In genomic region chr17:10447035-10447931, GRCh38 we compare ENCODE assay signal across 1 cellular context.
TF ChIP-seq lines count a peak whose summit lies in the region.

No MANE protein-coding gene starts in this region.

TF ChIP-seq in HepG2, 621 proteins besides CTCF, POLR2A, EP300 and RAD21 (continued from another document and continues in another):
- TF ChIP-seq ARNT (IDR thresholded peaks at IDR 0.05) (no peak), PTBP1 (IDR thresholded peaks at IDR 0.05; ENCODE audit: low read depth, low read length, poor library complexity, severe bottlenecking) (no peak), ZNF33B (CRISPR knock-in tag; IDR thresholded peaks at IDR 0.05) (no peak), ZNF205 (CRISPR knock-in tag; IDR thresholded peaks at IDR 0.05) (peak; percentile 77), ZNF274 (CRISPR knock-in tag; IDR thresholded peaks at IDR 0.05) (no peak), ZBTB14 (CRISPR knock-in tag; IDR thresholded peaks at IDR 0.05) (no peak), THAP7 (CRISPR knock-in tag; IDR thresholded peaks at IDR 0.05) (no peak), ZSCAN25 (CRISPR knock-in tag; IDR thresholded peaks at IDR 0.05) (no peak), KDM4B (CRISPR knock-in tag; IDR thresholded peaks at IDR 0.05) (no peak), JUND (CRISPR knock-in tag; IDR thresholded peaks at IDR 0.05) (0 out of 2 replicates have a peak, but pooled peaks have one; percentile 40), JUNB (CRISPR knock-in tag; IDR thresholded peaks at IDR 0.05; ENCODE audit: borderline replicate concordance) (no peak), SKIL (CRISPR knock-in tag; IDR thresholded peaks at IDR 0.05; ENCODE audit: borderline replicate concordance) (no peak), FLYWCH1 (CRISPR knock-in tag; IDR thresholded peaks at IDR 0.05) (no peak), HIC2 (CRISPR knock-in tag; IDR thresholded peaks at IDR 0.05; ENCODE audit: low read depth) (no peak), NCOA2 (CRISPR knock-in tag; IDR thresholded peaks at IDR 0.05) (peak; percentile 68; the same call in 1 of the 2 replicates), EZH2 (conservative IDR thresholded peaks at IDR 0.05; ENCODE audit: low read depth, low read length) (no peak), IKZF4 (CRISPR knock-in tag; IDR thresholded peaks at IDR 0.05; ENCODE audit: borderline replicate concordance, low read depth, not compliant biosample characterization) (no peak), ZBTB7A (CRISPR knock-in tag; IDR thresholded peaks at IDR 0.05) (no peak), SIX1 (CRISPR knock-in tag; IDR thresholded peaks at IDR 0.05; ENCODE audit: borderline replicate concordance) (no peak), ZNF629 (CRISPR knock-in tag; conservative IDR thresholded peaks at IDR 0.05) (no peak), ZMYM3 (CRISPR knock-in tag; IDR thresholded peaks at IDR 0.05) (no peak), PHB2 (IDR thresholded peaks at IDR 0.05; ENCODE audit: partially characterized antibody) (no peak), KDM5B (CRISPR knock-in tag; IDR thresholded peaks at IDR 0.05; ENCODE audit: borderline replicate concordance) (no peak), ZNF530 (CRISPR knock-in tag; IDR thresholded peaks at IDR 0.05; ENCODE audit: low read depth) (no peak)
- TF ChIP-seq, protein P1, sequence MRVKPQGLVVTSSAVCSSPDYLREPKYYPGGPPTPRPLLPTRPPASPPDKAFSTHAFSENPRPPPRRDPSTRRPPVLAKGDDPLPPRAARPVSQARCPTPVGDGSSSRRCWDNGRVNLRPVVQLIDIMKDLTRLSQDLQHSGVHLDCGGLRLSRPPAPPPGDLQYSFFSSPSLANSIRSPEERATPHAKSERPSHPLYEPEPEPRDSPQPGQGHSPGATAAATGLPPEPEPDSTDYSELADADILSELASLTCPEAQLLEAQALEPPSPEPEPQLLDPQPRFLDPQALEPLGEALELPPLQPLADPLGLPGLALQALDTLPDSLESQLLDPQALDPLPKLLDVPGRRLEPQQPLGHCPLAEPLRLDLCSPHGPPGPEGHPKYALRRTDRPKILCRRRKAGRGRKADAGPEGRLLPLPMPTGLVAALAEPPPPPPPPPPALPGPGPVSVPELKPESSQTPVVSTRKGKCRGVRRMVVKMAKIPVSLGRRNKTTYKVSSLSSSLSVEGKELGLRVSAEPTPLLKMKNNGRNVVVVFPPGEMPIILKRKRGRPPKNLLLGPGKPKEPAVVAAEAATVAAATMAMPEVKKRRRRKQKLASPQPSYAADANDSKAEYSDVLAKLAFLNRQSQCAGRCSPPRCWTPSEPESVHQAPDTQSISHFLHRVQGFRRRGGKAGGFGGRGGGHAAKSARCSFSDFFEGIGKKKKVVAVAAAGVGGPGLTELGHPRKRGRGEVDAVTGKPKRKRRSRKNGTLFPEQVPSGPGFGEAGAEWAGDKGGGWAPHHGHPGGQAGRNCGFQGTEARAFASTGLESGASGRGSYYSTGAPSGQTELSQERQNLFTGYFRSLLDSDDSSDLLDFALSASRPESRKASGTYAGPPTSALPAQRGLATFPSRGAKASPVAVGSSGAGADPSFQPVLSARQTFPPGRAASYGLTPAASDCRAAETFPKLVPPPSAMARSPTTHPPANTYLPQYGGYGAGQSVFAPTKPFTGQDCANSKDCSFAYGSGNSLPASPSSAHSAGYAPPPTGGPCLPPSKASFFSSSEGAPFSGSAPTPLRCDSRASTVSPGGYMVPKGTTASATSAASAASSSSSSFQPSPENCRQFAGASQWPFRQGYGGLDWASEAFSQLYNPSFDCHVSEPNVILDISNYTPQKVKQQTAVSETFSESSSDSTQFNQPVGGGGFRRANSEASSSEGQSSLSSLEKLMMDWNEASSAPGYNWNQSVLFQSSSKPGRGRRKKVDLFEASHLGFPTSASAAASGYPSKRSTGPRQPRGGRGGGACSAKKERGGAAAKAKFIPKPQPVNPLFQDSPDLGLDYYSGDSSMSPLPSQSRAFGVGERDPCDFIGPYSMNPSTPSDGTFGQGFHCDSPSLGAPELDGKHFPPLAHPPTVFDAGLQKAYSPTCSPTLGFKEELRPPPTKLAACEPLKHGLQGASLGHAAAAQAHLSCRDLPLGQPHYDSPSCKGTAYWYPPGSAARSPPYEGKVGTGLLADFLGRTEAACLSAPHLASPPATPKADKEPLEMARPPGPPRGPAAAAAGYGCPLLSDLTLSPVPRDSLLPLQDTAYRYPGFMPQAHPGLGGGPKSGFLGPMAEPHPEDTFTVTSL (CRISPR knock-in tag; IDR thresholded peaks at IDR 0.05; ENCODE audit: borderline replicate concordance), result peak; percentile 80; the same call in 1 of the 2 replicates
- TF ChIP-seq, protein P2, sequence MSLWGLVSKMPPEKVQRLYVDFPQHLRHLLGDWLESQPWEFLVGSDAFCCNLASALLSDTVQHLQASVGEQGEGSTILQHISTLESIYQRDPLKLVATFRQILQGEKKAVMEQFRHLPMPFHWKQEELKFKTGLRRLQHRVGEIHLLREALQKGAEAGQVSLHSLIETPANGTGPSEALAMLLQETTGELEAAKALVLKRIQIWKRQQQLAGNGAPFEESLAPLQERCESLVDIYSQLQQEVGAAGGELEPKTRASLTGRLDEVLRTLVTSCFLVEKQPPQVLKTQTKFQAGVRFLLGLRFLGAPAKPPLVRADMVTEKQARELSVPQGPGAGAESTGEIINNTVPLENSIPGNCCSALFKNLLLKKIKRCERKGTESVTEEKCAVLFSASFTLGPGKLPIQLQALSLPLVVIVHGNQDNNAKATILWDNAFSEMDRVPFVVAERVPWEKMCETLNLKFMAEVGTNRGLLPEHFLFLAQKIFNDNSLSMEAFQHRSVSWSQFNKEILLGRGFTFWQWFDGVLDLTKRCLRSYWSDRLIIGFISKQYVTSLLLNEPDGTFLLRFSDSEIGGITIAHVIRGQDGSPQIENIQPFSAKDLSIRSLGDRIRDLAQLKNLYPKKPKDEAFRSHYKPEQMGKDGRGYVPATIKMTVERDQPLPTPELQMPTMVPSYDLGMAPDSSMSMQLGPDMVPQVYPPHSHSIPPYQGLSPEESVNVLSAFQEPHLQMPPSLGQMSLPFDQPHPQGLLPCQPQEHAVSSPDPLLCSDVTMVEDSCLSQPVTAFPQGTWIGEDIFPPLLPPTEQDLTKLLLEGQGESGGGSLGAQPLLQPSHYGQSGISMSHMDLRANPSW (CRISPR knock-in tag; IDR thresholded peaks at IDR 0.05; ENCODE audit: borderline replicate concordance), result no peak
- TF ChIP-seq, protein P3, sequence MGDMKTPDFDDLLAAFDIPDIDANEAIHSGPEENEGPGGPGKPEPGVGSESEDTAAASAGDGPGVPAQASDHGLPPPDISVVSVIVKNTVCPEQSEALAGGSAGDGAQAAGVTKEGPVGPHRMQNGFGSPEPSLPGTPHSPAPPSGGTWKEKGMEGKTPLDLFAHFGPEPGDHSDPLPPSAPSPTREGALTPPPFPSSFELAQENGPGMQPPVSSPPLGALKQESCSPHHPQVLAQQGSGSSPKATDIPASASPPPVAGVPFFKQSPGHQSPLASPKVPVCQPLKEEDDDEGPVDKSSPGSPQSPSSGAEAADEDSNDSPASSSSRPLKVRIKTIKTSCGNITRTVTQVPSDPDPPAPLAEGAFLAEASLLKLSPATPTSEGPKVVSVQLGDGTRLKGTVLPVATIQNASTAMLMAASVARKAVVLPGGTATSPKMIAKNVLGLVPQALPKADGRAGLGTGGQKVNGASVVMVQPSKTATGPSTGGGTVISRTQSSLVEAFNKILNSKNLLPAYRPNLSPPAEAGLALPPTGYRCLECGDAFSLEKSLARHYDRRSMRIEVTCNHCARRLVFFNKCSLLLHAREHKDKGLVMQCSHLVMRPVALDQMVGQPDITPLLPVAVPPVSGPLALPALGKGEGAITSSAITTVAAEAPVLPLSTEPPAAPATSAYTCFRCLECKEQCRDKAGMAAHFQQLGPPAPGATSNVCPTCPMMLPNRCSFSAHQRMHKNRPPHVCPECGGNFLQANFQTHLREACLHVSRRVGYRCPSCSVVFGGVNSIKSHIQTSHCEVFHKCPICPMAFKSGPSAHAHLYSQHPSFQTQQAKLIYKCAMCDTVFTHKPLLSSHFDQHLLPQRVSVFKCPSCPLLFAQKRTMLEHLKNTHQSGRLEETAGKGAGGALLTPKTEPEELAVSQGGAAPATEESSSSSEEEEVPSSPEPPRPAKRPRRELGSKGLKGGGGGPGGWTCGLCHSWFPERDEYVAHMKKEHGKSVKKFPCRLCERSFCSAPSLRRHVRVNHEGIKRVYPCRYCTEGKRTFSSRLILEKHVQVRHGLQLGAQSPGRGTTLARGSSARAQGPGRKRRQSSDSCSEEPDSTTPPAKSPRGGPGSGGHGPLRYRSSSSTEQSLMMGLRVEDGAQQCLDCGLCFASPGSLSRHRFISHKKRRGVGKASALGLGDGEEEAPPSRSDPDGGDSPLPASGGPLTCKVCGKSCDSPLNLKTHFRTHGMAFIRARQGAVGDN (CRISPR knock-in tag; IDR thresholded peaks at IDR 0.05), result no peak
- TF ChIP-seq, protein P4, sequence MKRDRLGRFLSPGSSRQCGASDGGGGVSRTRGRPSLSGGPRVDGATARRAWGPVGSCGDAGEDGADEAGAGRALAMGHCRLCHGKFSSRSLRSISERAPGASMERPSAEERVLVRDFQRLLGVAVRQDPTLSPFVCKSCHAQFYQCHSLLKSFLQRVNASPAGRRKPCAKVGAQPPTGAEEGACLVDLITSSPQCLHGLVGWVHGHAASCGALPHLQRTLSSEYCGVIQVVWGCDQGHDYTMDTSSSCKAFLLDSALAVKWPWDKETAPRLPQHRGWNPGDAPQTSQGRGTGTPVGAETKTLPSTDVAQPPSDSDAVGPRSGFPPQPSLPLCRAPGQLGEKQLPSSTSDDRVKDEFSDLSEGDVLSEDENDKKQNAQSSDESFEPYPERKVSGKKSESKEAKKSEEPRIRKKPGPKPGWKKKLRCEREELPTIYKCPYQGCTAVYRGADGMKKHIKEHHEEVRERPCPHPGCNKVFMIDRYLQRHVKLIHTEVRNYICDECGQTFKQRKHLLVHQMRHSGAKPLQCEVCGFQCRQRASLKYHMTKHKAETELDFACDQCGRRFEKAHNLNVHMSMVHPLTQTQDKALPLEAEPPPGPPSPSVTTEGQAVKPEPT (CRISPR knock-in tag; IDR thresholded peaks at IDR 0.05; ENCODE audit: low read depth), result no peak
- TF ChIP-seq, protein P5, sequence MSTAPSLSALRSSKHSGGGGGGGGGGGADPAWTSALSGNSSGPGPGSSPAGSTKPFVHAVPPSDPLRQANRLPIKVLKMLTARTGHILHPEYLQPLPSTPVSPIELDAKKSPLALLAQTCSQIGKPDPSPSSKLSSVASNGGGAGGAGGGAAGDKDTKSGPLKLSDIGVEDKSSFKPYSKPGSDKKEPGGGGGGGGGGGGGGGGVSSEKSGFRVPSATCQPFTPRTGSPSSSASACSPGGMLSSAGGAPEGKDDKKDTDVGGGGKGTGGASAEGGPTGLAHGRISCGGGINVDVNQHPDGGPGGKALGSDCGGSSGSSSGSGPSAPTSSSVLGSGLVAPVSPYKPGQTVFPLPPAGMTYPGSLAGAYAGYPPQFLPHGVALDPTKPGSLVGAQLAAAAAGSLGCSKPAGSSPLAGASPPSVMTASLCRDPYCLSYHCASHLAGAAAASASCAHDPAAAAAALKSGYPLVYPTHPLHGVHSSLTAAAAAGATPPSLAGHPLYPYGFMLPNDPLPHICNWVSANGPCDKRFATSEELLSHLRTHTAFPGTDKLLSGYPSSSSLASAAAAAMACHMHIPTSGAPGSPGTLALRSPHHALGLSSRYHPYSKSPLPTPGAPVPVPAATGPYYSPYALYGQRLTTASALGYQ (CRISPR knock-in tag; IDR thresholded peaks at IDR 0.05), result no peak
